In genomic region chr2:96760986-96761832, GRCh38 we compare ENCODE assay signal across 1 cellular context.
TF ChIP-seq lines count a peak whose summit lies in the region.

No MANE protein-coding gene starts in this region.

TF ChIP-seq in HepG2, 621 proteins besides CTCF, POLR2A, EP300 and RAD21 (continued from another document and continues in another):
- TF ChIP-seq, protein P1, sequence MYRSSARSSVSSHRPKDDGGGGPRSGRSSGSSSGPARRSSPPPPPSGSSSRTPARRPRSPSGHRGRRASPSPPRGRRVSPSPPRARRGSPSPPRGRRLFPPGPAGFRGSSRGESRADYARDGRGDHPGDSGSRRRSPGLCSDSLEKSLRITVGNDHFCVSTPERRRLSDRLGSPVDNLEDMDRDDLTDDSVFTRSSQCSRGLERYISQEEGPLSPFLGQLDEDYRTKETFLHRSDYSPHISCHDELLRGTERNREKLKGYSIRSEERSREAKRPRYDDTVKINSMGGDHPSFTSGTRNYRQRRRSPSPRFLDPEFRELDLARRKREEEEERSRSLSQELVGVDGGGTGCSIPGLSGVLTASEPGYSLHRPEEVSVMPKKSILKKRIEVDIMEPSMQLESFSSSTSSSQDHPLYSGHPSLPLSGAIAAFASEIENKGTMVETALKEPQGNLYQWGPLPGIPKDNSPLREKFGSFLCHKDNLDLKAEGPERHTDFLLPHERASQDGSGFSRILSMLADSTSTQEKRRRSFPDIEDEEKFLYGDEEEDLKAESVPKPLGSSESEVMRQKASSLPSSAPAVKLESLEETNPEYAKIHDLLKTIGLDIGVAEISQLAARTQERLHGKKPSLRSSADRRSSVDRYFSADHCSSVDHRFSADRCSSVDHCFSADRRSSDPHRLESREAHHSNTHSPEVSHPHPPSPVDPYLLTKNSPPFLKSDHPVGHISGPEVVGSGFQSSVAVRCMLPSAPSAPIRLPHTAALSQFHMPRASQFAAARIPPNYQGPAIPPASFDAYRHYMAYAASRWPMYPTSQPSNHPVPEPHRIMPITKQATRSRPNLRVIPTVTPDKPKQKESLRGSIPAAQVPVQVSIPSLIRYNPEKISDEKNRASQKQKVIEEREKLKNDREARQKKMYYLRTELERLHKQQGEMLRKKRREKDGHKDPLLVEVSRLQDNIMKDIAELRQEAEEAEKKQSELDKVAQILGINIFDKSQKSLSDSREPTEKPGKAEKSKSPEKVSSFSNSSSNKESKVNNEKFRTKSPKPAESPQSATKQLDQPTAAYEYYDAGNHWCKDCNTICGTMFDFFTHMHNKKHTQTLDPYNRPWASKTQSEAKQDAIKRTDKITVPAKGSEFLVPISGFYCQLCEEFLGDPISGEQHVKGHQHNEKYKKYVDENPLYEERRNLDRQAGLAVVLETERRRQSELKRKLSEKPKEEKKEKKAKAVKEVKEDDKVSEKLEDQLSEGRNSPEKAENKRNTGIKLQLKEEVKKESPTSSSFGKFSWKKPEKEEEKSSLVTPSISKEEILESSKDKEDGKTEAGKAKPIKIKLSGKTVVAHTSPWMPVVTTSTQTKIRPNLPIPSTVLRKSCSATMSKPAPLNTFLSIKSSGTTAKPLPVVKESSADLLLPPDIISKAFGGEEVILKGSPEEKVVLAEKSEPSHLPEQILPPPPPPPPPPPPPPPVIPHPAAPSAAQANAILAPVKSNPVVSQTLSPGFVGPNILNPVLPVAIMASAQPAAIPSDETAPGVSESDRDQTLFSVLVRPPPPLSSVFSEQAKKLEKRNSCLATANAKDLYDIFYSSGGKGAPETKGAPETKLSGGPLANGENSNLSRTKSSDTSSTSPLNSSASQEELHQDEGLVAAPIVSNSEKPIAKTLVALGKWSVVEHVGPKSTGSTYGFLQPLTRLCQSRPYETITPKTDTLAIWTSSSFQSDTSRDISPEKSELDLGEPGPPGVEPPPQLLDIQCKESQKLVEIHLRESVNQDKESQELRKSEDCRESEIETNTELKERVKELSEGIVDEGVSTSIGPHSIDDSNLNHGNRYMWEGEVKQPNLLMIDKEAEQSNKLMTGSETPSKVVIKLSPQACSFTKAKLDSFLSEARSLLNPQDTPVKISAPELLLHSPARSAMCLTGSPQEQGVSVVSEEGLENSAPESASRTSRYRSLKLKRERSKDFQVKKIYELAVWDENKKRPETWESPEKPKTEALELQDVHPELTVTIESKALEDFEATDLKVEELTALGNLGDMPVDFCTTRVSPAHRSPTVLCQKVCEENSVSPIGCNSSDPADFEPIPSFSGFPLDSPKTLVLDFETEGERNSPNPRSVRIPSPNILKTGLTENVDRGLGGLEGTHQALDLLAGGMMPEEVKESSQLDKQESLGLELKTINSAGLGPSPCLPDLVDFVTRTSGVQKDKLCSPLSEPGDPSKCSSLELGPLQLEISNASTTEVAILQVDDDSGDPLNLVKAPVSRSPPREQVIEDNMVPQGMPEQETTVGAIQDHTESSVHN (CRISPR knock-in tag; IDR thresholded peaks at IDR 0.05): peak; percentile 93; the same call in 1 of the 2 replicates
- peak; percentile 26 for TF ChIP-seq HDAC1 (CRISPR knock-in tag; IDR thresholded peaks at IDR 0.05)
- no peak for TF ChIP-seq BRF2 (CRISPR knock-in tag; IDR thresholded peaks at IDR 0.05)
- TF ChIP-seq, protein P2, sequence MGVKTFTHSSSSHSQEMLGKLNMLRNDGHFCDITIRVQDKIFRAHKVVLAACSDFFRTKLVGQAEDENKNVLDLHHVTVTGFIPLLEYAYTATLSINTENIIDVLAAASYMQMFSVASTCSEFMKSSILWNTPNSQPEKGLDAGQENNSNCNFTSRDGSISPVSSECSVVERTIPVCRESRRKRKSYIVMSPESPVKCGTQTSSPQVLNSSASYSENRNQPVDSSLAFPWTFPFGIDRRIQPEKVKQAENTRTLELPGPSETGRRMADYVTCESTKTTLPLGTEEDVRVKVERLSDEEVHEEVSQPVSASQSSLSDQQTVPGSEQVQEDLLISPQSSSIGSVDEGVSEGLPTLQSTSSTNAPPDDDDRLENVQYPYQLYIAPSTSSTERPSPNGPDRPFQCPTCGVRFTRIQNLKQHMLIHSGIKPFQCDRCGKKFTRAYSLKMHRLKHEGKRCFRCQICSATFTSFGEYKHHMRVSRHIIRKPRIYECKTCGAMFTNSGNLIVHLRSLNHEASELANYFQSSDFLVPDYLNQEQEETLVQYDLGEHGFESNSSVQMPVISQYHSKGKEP (CRISPR knock-in tag; IDR thresholded peaks at IDR 0.05): no peak
- no peak for TF ChIP-seq MTA3 (CRISPR knock-in tag; IDR thresholded peaks at IDR 0.05)
- no peak for TF ChIP-seq ZSCAN12 (CRISPR knock-in tag; IDR thresholded peaks at IDR 0.05)
- TF ChIP-seq SIX1 (CRISPR knock-in tag; IDR thresholded peaks at IDR 0.05; ENCODE audit: borderline replicate concordance): no peak
- TF ChIP-seq NR2F6 (IDR thresholded peaks at IDR 0.05): no peak
- no peak for TF ChIP-seq NR2F6 (CRISPR knock-in tag; IDR thresholded peaks at IDR 0.05)
- no peak for TF ChIP-seq HMG20B (CRISPR knock-in tag; conservative IDR thresholded peaks at IDR 0.05)
- TF ChIP-seq SAP130 (CRISPR knock-in tag; IDR thresholded peaks at IDR 0.05; ENCODE audit: low read depth): peak; percentile 37; the same call in 1 of the 2 replicates
- TF ChIP-seq ESRRA (CRISPR knock-in tag; IDR thresholded peaks at IDR 0.05; ENCODE audit: low read depth): peak; percentile 59; the same call in 1 of the 2 replicates
- no peak for TF ChIP-seq ZNF644 (CRISPR knock-in tag; IDR thresholded peaks at IDR 0.05; ENCODE audit: low read depth)
- TF ChIP-seq SPEN (CRISPR knock-in tag; IDR thresholded peaks at IDR 0.05; ENCODE audit: low read depth): no peak
- TF ChIP-seq DNMT3B (CRISPR knock-in tag; conservative IDR thresholded peaks at IDR 0.05): no peak
- no peak for TF ChIP-seq NFATC3 (CRISPR knock-in tag; IDR thresholded peaks at IDR 0.05)
- TF ChIP-seq SRF (IDR thresholded peaks at IDR 0.05; ENCODE audit: low read depth, low read length): no peak
- no peak for TF ChIP-seq HCFC1 (IDR thresholded peaks at IDR 0.05; ENCODE audit: low read depth, low read length)
- TF ChIP-seq PITX1 (CRISPR knock-in tag; IDR thresholded peaks at IDR 0.05): no peak
- no peak for TF ChIP-seq U2AF2 (IDR thresholded peaks at IDR 0.05; ENCODE audit: low read depth, low read length)
- no peak for TF ChIP-seq JUND (CRISPR knock-in tag; IDR thresholded peaks at IDR 0.05)
- TF ChIP-seq, protein P3, sequence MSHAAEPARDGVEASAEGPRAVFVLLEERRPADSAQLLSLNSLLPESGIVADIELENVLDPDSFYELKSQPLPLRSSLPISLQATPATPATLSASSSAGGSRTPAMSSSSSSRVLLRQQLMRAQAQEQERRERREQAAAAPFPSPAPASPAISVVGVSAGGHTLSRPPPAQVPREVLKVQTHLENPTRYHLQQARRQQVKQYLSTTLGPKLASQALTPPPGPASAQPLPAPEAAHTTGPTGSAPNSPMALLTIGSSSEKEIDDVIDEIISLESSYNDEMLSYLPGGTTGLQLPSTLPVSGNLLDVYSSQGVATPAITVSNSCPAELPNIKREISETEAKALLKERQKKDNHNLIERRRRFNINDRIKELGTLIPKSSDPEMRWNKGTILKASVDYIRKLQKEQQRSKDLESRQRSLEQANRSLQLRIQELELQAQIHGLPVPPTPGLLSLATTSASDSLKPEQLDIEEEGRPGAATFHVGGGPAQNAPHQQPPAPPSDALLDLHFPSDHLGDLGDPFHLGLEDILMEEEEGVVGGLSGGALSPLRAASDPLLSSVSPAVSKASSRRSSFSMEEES (CRISPR knock-in tag; IDR thresholded peaks at IDR 0.05): no peak
- no peak for TF ChIP-seq JUN (CRISPR knock-in tag; IDR thresholded peaks at IDR 0.05)
- peak; percentile 91; the same call in 1 of the 2 replicates for TF ChIP-seq NFE2L1 (CRISPR knock-in tag; IDR thresholded peaks at IDR 0.05; ENCODE audit: borderline replicate concordance)
- peak; percentile 72; the same call in 1 of the 2 replicates for TF ChIP-seq ARID2 (CRISPR knock-in tag; IDR thresholded peaks at IDR 0.05; ENCODE audit: borderline replicate concordance)
- no peak for TF ChIP-seq ZBTB43 (CRISPR knock-in tag; conservative IDR thresholded peaks at IDR 0.05)
- TF ChIP-seq RBFOX2 (IDR thresholded peaks at IDR 0.05; ENCODE audit: low read depth, low read length): peak; percentile 0; the same call in 1 of the 2 replicates
- peak; percentile 43; the same call in 1 of the 2 replicates for TF ChIP-seq IKZF5 (CRISPR knock-in tag; IDR thresholded peaks at IDR 0.05)
- TF ChIP-seq MIER3 (CRISPR knock-in tag; IDR thresholded peaks at IDR 0.05; ENCODE audit: borderline replicate concordance): no peak
- TF ChIP-seq ZSCAN29 (CRISPR knock-in tag; conservative IDR thresholded peaks at IDR 0.05): no peak
- no peak for TF ChIP-seq CEBPB (IDR thresholded peaks at IDR 0.05; ENCODE audit: borderline replicate concordance, low read depth, low read length)
- no peak for TF ChIP-seq ZFP90 (CRISPR knock-in tag; IDR thresholded peaks at IDR 0.05; ENCODE audit: borderline replicate concordance)
- TF ChIP-seq SRY (CRISPR knock-in tag; IDR thresholded peaks at IDR 0.05): no peak; the same call in none of the 2 replicates
- no peak for TF ChIP-seq NFYB (CRISPR knock-in tag; IDR thresholded peaks at IDR 0.05)
- no peak for TF ChIP-seq SKIL (CRISPR knock-in tag; IDR thresholded peaks at IDR 0.05; ENCODE audit: borderline replicate concordance)
- no peak for TF ChIP-seq KLF6 (CRISPR knock-in tag; IDR thresholded peaks at IDR 0.05)
- TF ChIP-seq MBNL3 (CRISPR knock-in tag; conservative IDR thresholded peaks at IDR 0.05): no peak
- TF ChIP-seq SP2 (CRISPR knock-in tag; IDR thresholded peaks at IDR 0.05): no peak; the same call in 1 of the 2 replicates
- TF ChIP-seq SMARCC2 (IDR thresholded peaks at IDR 0.05): no peak
- no peak for TF ChIP-seq ZBTB3 (CRISPR knock-in tag; IDR thresholded peaks at IDR 0.05; ENCODE audit: borderline replicate concordance, low read depth)
- no peak for TF ChIP-seq MYNN (CRISPR knock-in tag; IDR thresholded peaks at IDR 0.05; ENCODE audit: low read depth)
- peak; percentile 26; the same call in 1 of the 2 replicates for TF ChIP-seq ZNF614 (CRISPR knock-in tag; IDR thresholded peaks at IDR 0.05; ENCODE audit: borderline replicate concordance)
- no peak for TF ChIP-seq MAF1 (CRISPR knock-in tag; IDR thresholded peaks at IDR 0.05; ENCODE audit: borderline replicate concordance)
- no peak for TF ChIP-seq ZNF615 (CRISPR knock-in tag; IDR thresholded peaks at IDR 0.05; ENCODE audit: borderline replicate concordance)
- peak; percentile 15 for TF ChIP-seq SRSF1 (optimal IDR thresholded peaks at IDR 0.05; ENCODE audit: low read depth, low read length)
- no peak for TF ChIP-seq ZNF292 (CRISPR knock-in tag; IDR thresholded peaks at IDR 0.05; ENCODE audit: borderline replicate concordance, low read depth)
